19 cellular contexts compared by ENCODE assay signal in genomic region chr20:64173116-64173515, GRCh38. TPM values are rescaled to one million over a fixed set of nuclear protein-coding genes. Genes with fewer than 3 reads are reported as not detected.
DNase-seq lines count a peak whose midpoint lies in the region; ATAC-seq, FAIRE-seq and TF ChIP-seq lines count a peak whose summit lies in the region.
"Had no signal": no experiment of that assay in that cellular context is flagged by ENCODE, and none has a peak within 500 bp of the region (broad histone marks: within the 10 kb centered on the region; RNA-seq: fewer than 3 reads in every experiment).

No MANE protein-coding gene starts in this region.

- H3K79me1 ChIP-seq in H1 (ENCODE audit: low read depth, low read length): no peaks in the 10 kb centered on the region

- H3K9me3 ChIP-seq in right cardiac atrium (ENCODE audit: control insufficient read depth, low read length): no peaks in the 10 kb centered on the region
- H3K9me3 ChIP-seq in H1 (ENCODE audit: insufficient read depth in 2 of 2, low read depth in 1 of 2, low read length in 1 of 2): no peaks in the 10 kb centered on the region; a peak in 1 of 4 replicates
- H3K9me3 ChIP-seq in neural cell (ENCODE audit: low read length): no peaks in the 10 kb centered on the region
- H3K9me3 ChIP-seq: HAP-1 had no signal

- no peak for TF ChIP-seq RAD21 in H1 (IDR thresholded peaks at IDR 0.05 in 1 of 2, conservative IDR thresholded peaks at IDR 0.05 in 1 of 2; ENCODE audit: low read depth in 2 of 2, low read length in 2 of 2)
- TF ChIP-seq RAD21 in neural cell (conservative IDR thresholded peaks at IDR 0.05): no peak

- H3K27me3 ChIP-seq in right cardiac atrium (ENCODE audit: control insufficient read depth, insufficient read depth) (no peaks in the 10 kb centered on the region), H1 (replicated peaks in 1 of 4; ENCODE audit: control insufficient read depth in 3 of 4, extremely low read depth in 1 of 4, insufficient read depth in 3 of 4, low read length in 3 of 4) (peaks cover 0 to 12% (median 5%) of the 10 kb centered on the region in 4 experiments; a peak in 3 of 7 replicates), neural cell (ENCODE audit: insufficient read depth, low read depth, low read length) (no peaks in the 10 kb centered on the region)

- peak overlapping the region; percentile 30 for H4K91ac ChIP-seq in H1 (replicated peaks; ENCODE audit: insufficient read length, low read length)

- H3F3A ChIP-seq in neural cell (ENCODE audit: insufficient read depth, low read length, poor library complexity, severe bottlenecking): no peaks in the 10 kb centered on the region

- intact Hi-C loops in right cardiac atrium (cut with DNase I) (no loop called here), left cardiac atrium (cut with DNase I) (no loop called here)

- no peak overlapping the region for H2AK5ac ChIP-seq in H1 (ENCODE audit: low read depth, low read length)

- H3K18ac ChIP-seq in H1 (ENCODE audit: extremely low read depth, low read length): no peak overlapping the region

- 72% methylated on average over 4 of the region's 4 CpGs for WGBS in right cardiac atrium
- WGBS in H1 (ENCODE audit: extremely low coverage in 1 of 2, insufficient coverage in 1 of 2, insufficient read length in 1 of 2, insufficient replicate concordance in 2 of 2, low coverage in 1 of 2, low lambda C conversion rate in 2 of 2, missing lambda C conversion rate in 1 of 2), 2 experiments: 78% methylated on average over 4 of the region's 4 CpGs; no CpG with 5 or more reads in 1 of the 2 experiments

- H4K8ac ChIP-seq in H1 (ENCODE audit: extremely low read depth, insufficient read depth, low read length): no peak overlapping the region

- H2AFZ ChIP-seq in H1 (ENCODE audit: low read length) (no peak overlapping the region), neural cell (ENCODE audit: low read depth, low read length) (no peak overlapping the region)

- 0 out of 2 replicates have a peak overlapping the region, but pooled peaks have one; percentile 50 for H2BK12ac ChIP-seq in H1 (ENCODE audit: low read depth, low read length)

- no peak overlapping the region for H3K23ac ChIP-seq in H1 (ENCODE audit: insufficient read length)

- H3K4me1 ChIP-seq in right cardiac atrium (ENCODE audit: control insufficient read depth, insufficient read depth, low read length) (no peaks in the 10 kb centered on the region), H1 (replicated peaks in 1 of 4; ENCODE audit: control insufficient read depth in 3 of 4, insufficient read depth in 4 of 4, low read length in 3 of 4) (peaks cover 0 to 17% (median 14%) of the 10 kb centered on the region in 4 experiments; a peak in 6 of 7 replicates)

- CTCF ChIA-PET in H1 (lab: Charles Lee; ENCODE audit: partially characterized antibody): no interaction called here

- TF ChIP-seq CTCF in H1 (IDR thresholded peaks at IDR 0.05; ENCODE audit: control extremely low read depth in 1 of 3, insufficient read depth in 1 of 3, low read depth in 1 of 3, low read length in 3 of 3) (no peak), neural cell (IDR thresholded peaks at IDR 0.05; ENCODE audit: poor library complexity, severe bottlenecking) (no peak)

- H4K5ac ChIP-seq in H1 (ENCODE audit: insufficient read length, low read depth, low read length): no peak overlapping the region

- DNase-seq in right cardiac atrium (peak in 2 of 3 donors; percentile 4 to 24), left cardiac atrium (no peak), H1 (ENCODE audit: low read depth in 1 of 2, low spot score in 2 of 2) (no peak), iPS-NIHi7 (ENCODE audit: extremely low spot score) (no peak)
- DNase-seq: 8988T; Calu3; CD8-positive, alpha-beta T cell; DMS79 treated with DMSO at 0.1 percent for 48 hours; GF-D8; IMR-90 had no signal

- H3K9me2 ChIP-seq in neural cell (ENCODE audit: insufficient read depth, low read length): no peaks in the 10 kb centered on the region

- FAIRE-seq in H1 (lab: Jason Lieb, UNC): no peak

- no peaks in the 10 kb centered on the region for H3K23me2 ChIP-seq in H1 (ENCODE audit: low read depth, low read length)

- no peak for TF ChIP-seq POLR2A in H1 (IDR thresholded peaks at IDR 0.05; ENCODE audit: control extremely low read depth in 1 of 2, low read depth in 2 of 2, low read length in 2 of 2)

- H4K20me1 ChIP-seq in H1 (replicated peaks in 1 of 2; ENCODE audit: control insufficient read depth in 1 of 2, insufficient read depth in 2 of 2, low read length in 2 of 2) (no peaks in the 10 kb centered on the region), neural cell (ENCODE audit: insufficient read depth) (peaks cover 9% of the 10 kb centered on the region)

- H3K4me2 ChIP-seq in H1 (ENCODE audit: insufficient read depth in 1 of 2, low read depth in 2 of 2, low read length in 2 of 2) (no peak overlapping the region), neural cell (ENCODE audit: low read length) (no peak overlapping the region)
- H3K4me2 ChIP-seq: BLaER1 had no signal

- ATAC-seq in right cardiac atrium: no peak
- ATAC-seq in left cardiac atrium: no peak
- ATAC-seq in GM21723 (IDR thresholded peaks at IDR 0.05; ENCODE audit: unreplicated experiment): no peak
- no peak for ATAC-seq in HG03565 (IDR thresholded peaks at IDR 0.05; ENCODE audit: unreplicated experiment)
- ATAC-seq: CD8-positive, alpha-beta T cell had no signal

- no peaks in the 10 kb centered on the region for H3K79me2 ChIP-seq in H1 (ENCODE audit: control insufficient read depth in 1 of 2, insufficient read depth in 2 of 2, low read length in 2 of 2)
- peaks cover 55% of the 10 kb centered on the region for H3K79me2 ChIP-seq in neural cell (replicated peaks; ENCODE audit: insufficient read depth, low read length)

- no peak overlapping the region for H3K14ac ChIP-seq in H1 (ENCODE audit: insufficient read length)

- no peak overlapping the region for H3K56ac ChIP-seq in H1 (replicated peaks; ENCODE audit: insufficient read length, low read depth, low read length)

- TF ChIP-seq EP300 in H1 (IDR thresholded peaks at IDR 0.05; ENCODE audit: borderline replicate concordance in 1 of 2, low read depth in 2 of 2, low read length in 2 of 2): no peak
- TF ChIP-seq EP300 in neural cell (conservative IDR thresholded peaks at IDR 0.05; ENCODE audit: poor library complexity, severe bottlenecking): no peak

- H3K27ac ChIP-seq in right cardiac atrium (ENCODE audit: low read length) (no peak overlapping the region), H1 (ENCODE audit: low read depth, low read length) (no peak overlapping the region), neural cell (ENCODE audit: low read length) (no peak overlapping the region)
- H3K27ac ChIP-seq: BLaER1, HL-60 had no signal

- no peak overlapping the region for H3K4ac ChIP-seq in H1 (replicated peaks; ENCODE audit: insufficient read length, low read depth, low read length)

- H2BK120ac ChIP-seq in H1 (replicated peaks; ENCODE audit: low read depth, low read length): no peak overlapping the region

- no peak overlapping the region for H3K4me3 ChIP-seq in right cardiac atrium (ENCODE audit: low read length)
- H3K4me3 ChIP-seq in H1 (ENCODE audit: extremely low read depth in 1 of 4, insufficient read depth in 2 of 4, low read depth in 3 of 4, low read length in 4 of 4): no peak overlapping the region
- peak overlapping the region; percentile 15 for H3K4me3 ChIP-seq in neural cell (ENCODE audit: low read length)
- H3K4me3 ChIP-seq: BLaER1, HAP-1 had no signal

- no peak overlapping the region for H2BK15ac ChIP-seq in H1 (ENCODE audit: low read length)

- H2BK20ac ChIP-seq in H1 (ENCODE audit: low read length): 0 out of 2 replicates have a peak overlapping the region, but pooled peaks have one; percentile 32

- H3K9ac ChIP-seq in H1 (replicated peaks in 1 of 4; ENCODE audit: extremely low read depth in 1 of 4, low read depth in 3 of 4, low read length in 3 of 4) (no peak overlapping the region), neural cell (ENCODE audit: low read length) (peak overlapping the region; percentile 28)
- H3K9ac ChIP-seq: BLaER1 had no signal

- H3K36me3 ChIP-seq in H1 (ENCODE audit: control insufficient read depth in 2 of 4, insufficient read depth in 4 of 4, low read length in 3 of 4) (no peaks in the 10 kb centered on the region), neural cell (ENCODE audit: insufficient read depth, low read length) (no peaks in the 10 kb centered on the region)
- H3K36me3 ChIP-seq: BLaER1, HAP-1 had no signal

- POLR2A ChIA-PET in H1 (lab: Charles Lee; ENCODE audit: partially characterized antibody): no interaction called here

- H2BK5ac ChIP-seq in H1 (ENCODE audit: low read depth, low read length): no peak overlapping the region

TF ChIP-seq in H1, 55 proteins besides CTCF, POLR2A, EP300 and RAD21 (continues in another document):
- TF ChIP-seq TEAD4 (IDR thresholded peaks at IDR 0.05; ENCODE audit: low read depth, low read length): no peak
- TF ChIP-seq ATF3 (IDR thresholded peaks at IDR 0.05; ENCODE audit: insufficient read depth, low read depth, low read length): no peak
- no peak for TF ChIP-seq POLR2AphosphoS5 (IDR thresholded peaks at IDR 0.05; ENCODE audit: low read depth, low read length)

TF ChIP-seq in neural cell, 6 proteins besides CTCF, POLR2A, EP300 and RAD21 (continues in another document):
- TF ChIP-seq TAF1 (IDR thresholded peaks at IDR 0.05; ENCODE audit: low read depth) (no peak), EZH2 (IDR thresholded peaks at IDR 0.05; ENCODE audit: borderline replicate concordance, insufficient read depth, low read length, poor library complexity, severe bottlenecking) (no peak)

RNA-seq across cellular contexts. Expression of gene MYT1, which starts 8.9 kb away (rescaled TPM):
- total RNA-seq in right cardiac atrium (1 to 10 TPM in 3 of 4 donors, under 1 TPM in 1; 0.31 to 1.5 (median 1.3) TPM), left cardiac atrium (under 1 TPM; 0.21 to 0.34 TPM)
- polyA plus RNA-seq in right cardiac atrium (0.57 TPM), H1 (2011; rRNA removed) (0.63 and 1.0 TPM in 2 replicates), neural cell (35.8 and 42.4 TPM in 2 replicates)
- 1.1 and 2.0 TPM in 2 replicates for total RNA-seq in H1 (2021; fragmentation: NEBNext Ultra II Directional; extraction: Animal tissue kit (Norgen Biotek cat#: 25700))
- 0.96 TPM for polyA plus RNA-seq in H1 (2011; cell fraction: cytosol; rRNA removed)
- polyA plus RNA-seq in H1 (2011; cell fraction: nucleus; rRNA removed): 2.8 TPM
- polyA plus RNA-seq in H1 (2012, experiment 1 of 2): 0.51 to 1.5 TPM (median 1.1 TPM) in 4 replicates
- 0.24 TPM for polyA plus RNA-seq in H1 (2012, experiment 2 of 2)
- polyA plus RNA-seq in H1 (2013, experiment 1 of 2): 1.2 TPM
- polyA plus RNA-seq in H1 (2013, experiment 2 of 2): 0.90 TPM
- polyA minus RNA-seq in H1 (2011; rRNA and poly(A)+ RNA removed): 0.88 and 0.95 TPM in 2 replicates
- polyA minus RNA-seq in H1 (2011; cell fraction: cytosol; rRNA and poly(A)+ RNA removed): 1.3 TPM
- 1.00 TPM for polyA minus RNA-seq in H1 (2011; cell fraction: nucleus; rRNA and poly(A)+ RNA removed)
- polyA minus RNA-seq in neural cell: 79.8 and 80.8 TPM in 2 replicates
- total RNA-seq: A673; CD8-positive, alpha-beta T cell; HT1080; IMR-90 had no signal
- polyA plus RNA-seq: AG04450, IMR-90 had no signal

Comparison
In these comparisons a context has a peak if more than half of its experiments do, and no peak if none do; other contexts are left out.
1. DNase-seq: peak in right cardiac atrium (2 of 3); none in left cardiac atrium (single experiment), H1 (0 of 2) and iPS-NIHi7 (single experiment).